34 cellular contexts compared by ENCODE assay signal in genomic region chr13:69980799-69981198, GRCh38.
A peak's percentile ranks its signal among the peaks of the same experiment; 100 is the strongest.
DNase-seq lines count a peak whose midpoint lies in the region; ATAC-seq and TF ChIP-seq lines count a peak whose summit lies in the region.
"Had no signal": no experiment of that assay in that cellular context is flagged by ENCODE, and none has a peak within 500 bp of the region (broad histone marks: within the 10 kb centered on the region; RNA-seq: fewer than 3 reads in every experiment).

No MANE protein-coding gene starts in this region.

- H3K9me2 ChIP-seq in SU-DHL-6 (replicated peaks; ENCODE audit: insufficient read depth, low read length) = no peaks in the 10 kb centered on the region

- no peak overlapping the region for H4K8ac ChIP-seq in neuronal stem cell (ENCODE audit: low read depth, low read length)

- H2AK5ac ChIP-seq in neuronal stem cell (ENCODE audit: low read depth, low read length) = no peak overlapping the region

- DNase-seq in activated effector memory CD4-positive, alpha-beta T cell treated with anti-CD3 and anti-CD28 coated beads, Interleukin-2, amount 50 U/mL, for 16 hours = no peak
- no peak for DNase-seq in neuronal stem cell (ENCODE audit: low spot score)
- DNase-seq: ACHN; activated CD4-positive, alpha-beta T cell treated with anti-CD3 and anti-CD28 coated beads for 48 hours; activated effector memory CD4-positive, alpha-beta T cell treated with Interleukin-2 at 50 U/mL for 16 hours; activated naive CD8-positive, alpha-beta T cell treated with anti-CD3 and anti-CD28 coated beads for 36 hours; activated T-cell treated with anti-CD3 and anti-CD28 coated beads, Interleukin-2, amount 50 U/mL, for 1 hour; aorta; CD4-positive, alpha-beta memory T cell; effector CD8-positive, alpha-beta T cell; H7; hippocampal formation; lower lobe of right lung; naive thymus-derived CD4-positive, alpha-beta T cell; NCI-H1436; NCI-H2081 treated with DMSO at 0.1 percent for 48 hours; NCI-H2227 treated with DMSO at 0.1 percent for 48 hours; NCI-H526; nucleus accumbens; SHP77; stimulated activated CD4-positive, alpha-beta T cell treated with anti-CD3 and anti-CD28 coated beads, Interleukin-2, amount 100 ng/mL, for 48 hours; stimulated activated naive CD8-positive, alpha-beta T cell treated with anti-CD3 and anti-CD28 coated beads, Interleukin-15, amount 100 ng/mL, for 72 hours; WERI-Rb-1 had no signal

- H2BK15ac ChIP-seq in neuronal stem cell (ENCODE audit: low read length) = no peak overlapping the region

- H3K9me3 ChIP-seq in SU-DHL-6 (ENCODE audit: insufficient read depth, low read length) (no peaks in the 10 kb centered on the region), neuronal stem cell (replicated peaks in 1 of 2; ENCODE audit: control insufficient read depth in 2 of 2, insufficient read depth in 1 of 2, low read depth in 1 of 2, low read length in 2 of 2) (no peaks in the 10 kb centered on the region)
- H3K9me3 ChIP-seq: lower lobe of right lung, prostate gland, thoracic aorta had no signal

- no peaks in the 10 kb centered on the region for H3K36me3 ChIP-seq in SU-DHL-6 (ENCODE audit: low read length)
- no peaks in the 10 kb centered on the region for H3K36me3 ChIP-seq in neuronal stem cell (replicated peaks in 1 of 2; ENCODE audit: control insufficient read depth in 2 of 2, insufficient read depth in 2 of 2, low read length in 2 of 2)
- H3K36me3 ChIP-seq: lower lobe of right lung, prostate gland, thoracic aorta, WERI-Rb-1 had no signal

- TF ChIP-seq CTCF in SU-DHL-6 (IDR thresholded peaks at IDR 0.05; ENCODE audit: insufficient read depth, low read length, poor library complexity, severe bottlenecking) = no peak

- no peaks in the 10 kb centered on the region for H3K79me1 ChIP-seq in neuronal stem cell (ENCODE audit: low read depth, low read length)

- H3K4me1 ChIP-seq in neuronal stem cell (ENCODE audit: control insufficient read depth in 2 of 2, insufficient read depth in 1 of 2, low read depth in 1 of 2, low read length in 2 of 2) = no peaks in the 10 kb centered on the region
- H3K4me1 ChIP-seq: lower lobe of right lung, prostate gland had no signal

- H2AFZ ChIP-seq in SU-DHL-6 (ENCODE audit: low read depth, low read length, severe bottlenecking) (peak overlapping the region; percentile 8), neuronal stem cell (ENCODE audit: low read length) (no peak overlapping the region)

- H3K27me3 ChIP-seq in SU-DHL-6 (ENCODE audit: low read length) (no peaks in the 10 kb centered on the region), neuronal stem cell (ENCODE audit: control insufficient read depth in 3 of 3, insufficient read depth in 3 of 3, low read depth in 1 of 3, low read length in 3 of 3) (no peaks in the 10 kb centered on the region)

- H3K4ac ChIP-seq in neuronal stem cell (ENCODE audit: low read length) = no peak overlapping the region

- no peak overlapping the region for H2BK12ac ChIP-seq in neuronal stem cell (ENCODE audit: low read length)

- H3K9ac ChIP-seq in SU-DHL-6 (ENCODE audit: low read length) (no peak overlapping the region), neuronal stem cell (ENCODE audit: low read depth, low read length, poor library complexity) (no peak overlapping the region)

- H3K14ac ChIP-seq in neuronal stem cell (ENCODE audit: low read length) = no peak overlapping the region

- no peak overlapping the region for H4K91ac ChIP-seq in neuronal stem cell (ENCODE audit: low read depth, low read length, poor library complexity)

- H3K4me2 ChIP-seq in SU-DHL-6 (ENCODE audit: low read depth, low read length, poor library complexity, severe bottlenecking) (no peak overlapping the region), neuronal stem cell (ENCODE audit: insufficient read depth, low read length, poor library complexity, severe bottlenecking) (no peak overlapping the region)

- H3F3A ChIP-seq in SU-DHL-6 (ENCODE audit: insufficient read depth) = no peaks in the 10 kb centered on the region

- no peaks in the 10 kb centered on the region for H4K20me1 ChIP-seq in SU-DHL-6 (ENCODE audit: low read depth, low read length)

- no peak overlapping the region for H3K18ac ChIP-seq in neuronal stem cell (ENCODE audit: low read length)

- H3K23ac ChIP-seq in neuronal stem cell (ENCODE audit: low read depth, low read length, poor library complexity) = no peak overlapping the region

- H3K4me3 ChIP-seq in SU-DHL-6 (ENCODE audit: insufficient read depth, low read length, poor library complexity, severe bottlenecking) = no peak overlapping the region
- no peak overlapping the region for H3K4me3 ChIP-seq in neuronal stem cell (ENCODE audit: low read length in 2 of 2)
- H3K4me3 ChIP-seq: lower lobe of right lung, prostate gland, thoracic aorta had no signal

- no peak overlapping the region for H2BK5ac ChIP-seq in neuronal stem cell (ENCODE audit: low read length)

- ATAC-seq in GM18520 (IDR thresholded peaks at IDR 0.05; ENCODE audit: unreplicated experiment) = peak; percentile 59
- ATAC-seq in GM21723 (IDR thresholded peaks at IDR 0.05; ENCODE audit: unreplicated experiment) = peak; percentile 63
- ATAC-seq in HG03342 (IDR thresholded peaks at IDR 0.05; ENCODE audit: unreplicated experiment) = peak; percentile 72
- ATAC-seq in HG02973 (IDR thresholded peaks at IDR 0.05; ENCODE audit: unreplicated experiment) = no peak
- ATAC-seq: HepG2; lower lobe of right lung; naive thymus-derived CD4-positive, alpha-beta T cell; Panc1; sciatic nerve; stimulated activated naive CD8-positive, alpha-beta T cell treated with anti-CD3 and anti-CD28 coated beads, Interleukin-15, amount 100 ng/mL, for 72 hours had no signal

- no peaks in the 10 kb centered on the region for H3K79me2 ChIP-seq in SU-DHL-6 (ENCODE audit: insufficient read depth, low read length)

- H2BK120ac ChIP-seq in neuronal stem cell (ENCODE audit: low read depth, low read length) = no peak overlapping the region

- no peak overlapping the region for H3K27ac ChIP-seq in SU-DHL-6 (ENCODE audit: low read depth, low read length)
- no peak overlapping the region for H3K27ac ChIP-seq in neuronal stem cell (replicated peaks; ENCODE audit: low read length)
- H3K27ac ChIP-seq: epithelial cell of prostate, lower lobe of right lung, prostate gland, thoracic aorta, WERI-Rb-1 had no signal
